Comparison of ENCODE assay signal across 1 cellular context in the genomic region with DNA sequence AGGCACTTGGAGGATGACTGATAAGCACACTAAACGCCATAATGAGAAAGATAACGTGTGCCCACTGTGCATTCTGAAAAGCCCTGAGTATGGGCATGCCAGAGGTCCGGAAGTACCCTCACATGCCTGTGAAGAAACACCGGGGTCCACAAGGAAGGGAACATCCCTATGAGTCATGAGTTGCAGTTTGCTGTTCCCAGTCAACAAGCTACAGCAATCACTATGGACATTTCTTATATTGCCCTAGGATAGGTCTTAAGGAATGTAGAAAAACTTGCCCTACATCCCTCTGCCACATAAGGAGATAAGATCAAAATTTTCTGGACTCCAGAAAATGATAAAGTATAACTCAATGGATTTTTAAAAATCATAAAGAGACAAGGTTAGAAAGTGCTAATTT.
TF ChIP-seq lines count a peak whose summit lies in the region.

No MANE protein-coding gene starts in this region.

TF ChIP-seq in WTC11, 78 proteins besides CTCF, POLR2A, EP300 and RAD21:
- TF ChIP-seq GRHL2 (CRISPR knock-in tag; IDR thresholded peaks at IDR 0.05; ENCODE audit: insufficient replicate concordance, severe bottlenecking) (no peak), TEAD4 (CRISPR knock-in tag; IDR thresholded peaks at IDR 0.05) (no peak), CREB1 (CRISPR knock-in tag; IDR thresholded peaks at IDR 0.05) (no peak), TP53 (CRISPR knock-in tag; IDR thresholded peaks at IDR 0.05) (no peak), RELA (CRISPR knock-in tag; IDR thresholded peaks at IDR 0.05; ENCODE audit: borderline replicate concordance) (no peak), STAT6 (CRISPR knock-in tag; conservative IDR thresholded peaks at IDR 0.05; ENCODE audit: low read depth) (no peak), ATF6 (CRISPR knock-in tag; IDR thresholded peaks at IDR 0.05) (no peak)
- TF ChIP-seq, protein P1, sequence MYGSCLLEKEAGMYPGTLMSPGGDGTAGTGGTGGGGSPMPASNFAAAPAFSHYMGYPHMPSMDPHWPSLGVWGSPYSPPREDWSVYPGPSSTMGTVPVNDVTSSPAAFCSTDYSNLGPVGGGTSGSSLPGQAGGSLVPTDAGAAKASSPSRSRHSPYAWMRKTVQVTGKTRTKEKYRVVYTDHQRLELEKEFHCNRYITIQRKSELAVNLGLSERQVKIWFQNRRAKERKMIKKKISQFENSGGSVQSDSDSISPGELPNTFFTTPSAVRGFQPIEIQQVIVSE (CRISPR knock-in tag; IDR thresholded peaks at IDR 0.05; ENCODE audit: borderline replicate concordance) = no peak
